In the genomic region with DNA sequence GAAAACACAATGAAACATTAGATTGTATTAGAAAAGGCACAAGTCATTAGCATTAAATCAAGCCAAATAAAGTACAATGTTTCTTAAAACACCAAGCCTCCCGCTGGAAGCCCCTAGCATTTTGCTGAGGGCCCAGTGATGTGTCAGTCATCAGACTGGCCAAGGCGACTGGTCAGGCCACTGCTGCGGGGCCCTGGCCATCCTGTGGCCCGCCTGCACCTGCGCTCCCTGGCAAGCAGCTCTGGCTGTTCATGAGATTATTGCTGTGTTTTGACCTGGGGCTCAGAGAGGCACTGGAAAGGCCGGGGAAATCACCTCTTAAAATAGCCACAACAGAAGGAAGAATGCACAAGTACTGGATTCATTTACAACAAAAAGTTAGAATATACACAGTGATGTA, we compare ENCODE assay signal across 7 cellular contexts.
"Had no signal": no experiment of that assay in that cellular context is flagged by ENCODE, and none has a peak within 500 bp of the region (broad histone marks: within the 10 kb centered on the region; RNA-seq: fewer than 3 reads in every experiment).

No MANE protein-coding gene starts in this region.

- H3K27me3 Mint-ChIP-seq: activated naive CD4-positive, alpha-beta T cell treated with anti-CD3 and anti-CD28 coated beads, Interleukin-2, amount 50 U/mL, for 24 hours had no signal

- DNase-seq: endodermal cell, hypothalamus, kidney glomerular epithelial cell, posterior cingulate gyrus, substantia nigra, trophoblast cell had no signal

- H3K27ac Mint-ChIP-seq: endodermal cell had no signal

- H3K9me3 Mint-ChIP-seq: activated naive CD4-positive, alpha-beta T cell treated with anti-CD3 and anti-CD28 coated beads, Interleukin-2, amount 50 U/mL, for 24 hours; endodermal cell had no signal

- H3K4me3 Mint-ChIP-seq: activated naive CD4-positive, alpha-beta T cell treated with anti-CD3 and anti-CD28 coated beads, Interleukin-2, amount 50 U/mL, for 24 hours; endodermal cell had no signal
